ENCODE assay signal across 1 cellular context in the genomic region with DNA sequence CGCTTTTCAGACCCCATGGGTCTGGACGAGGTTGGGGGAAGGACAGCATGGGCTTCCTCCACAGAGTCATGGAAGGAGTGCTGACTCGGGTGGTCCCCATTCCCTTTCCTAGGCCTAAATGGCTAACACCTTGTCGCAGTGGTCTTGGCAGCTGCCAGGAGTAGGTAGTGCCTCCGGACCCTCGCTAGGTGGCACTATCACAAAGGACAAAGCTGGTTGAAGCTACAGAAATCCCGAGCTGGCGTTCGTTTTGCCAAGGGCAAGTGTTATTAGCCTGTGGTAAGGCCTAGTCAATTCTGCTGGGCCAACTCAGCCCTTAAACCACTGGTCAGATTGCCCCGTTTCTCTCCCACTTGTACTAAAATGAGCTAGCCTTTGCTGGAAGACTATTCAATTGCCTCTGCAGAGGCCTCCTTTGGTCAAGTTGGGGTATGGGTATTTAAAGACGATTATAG.
TF ChIP-seq lines count a peak whose summit lies in the region.

No MANE protein-coding gene starts in this region.

TF ChIP-seq in HEK293, 187 proteins besides CTCF, POLR2A, EP300 and RAD21 (continued from another document and continues in another):
- no peak for TF ChIP-seq ZNF792 (tag by site-specific recombination; IDR thresholded peaks at IDR 0.05)
- TF ChIP-seq ZBTB17 (tag by site-specific recombination; IDR thresholded peaks at IDR 0.05), result 0 out of 2 replicates have a peak, but pooled peaks have one; percentile 29
- TF ChIP-seq, protein P1, sequence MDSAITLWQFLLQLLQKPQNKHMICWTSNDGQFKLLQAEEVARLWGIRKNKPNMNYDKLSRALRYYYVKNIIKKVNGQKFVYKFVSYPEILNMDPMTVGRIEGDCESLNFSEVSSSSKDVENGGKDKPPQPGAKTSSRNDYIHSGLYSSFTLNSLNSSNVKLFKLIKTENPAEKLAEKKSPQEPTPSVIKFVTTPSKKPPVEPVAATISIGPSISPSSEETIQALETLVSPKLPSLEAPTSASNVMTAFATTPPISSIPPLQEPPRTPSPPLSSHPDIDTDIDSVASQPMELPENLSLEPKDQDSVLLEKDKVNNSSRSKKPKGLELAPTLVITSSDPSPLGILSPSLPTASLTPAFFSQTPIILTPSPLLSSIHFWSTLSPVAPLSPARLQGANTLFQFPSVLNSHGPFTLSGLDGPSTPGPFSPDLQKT (IDR thresholded peaks at IDR 0.05; ENCODE audit: borderline replicate concordance, low read depth, low read length), result no peak
- no peak for TF ChIP-seq OSR2 (tag by site-specific recombination; IDR thresholded peaks at IDR 0.05)
- TF ChIP-seq ZNF837 (tag by site-specific recombination; IDR thresholded peaks at IDR 0.05), result no peak
- TF ChIP-seq ZNF660 (tag by site-specific recombination; IDR thresholded peaks at IDR 0.05), result peak; percentile 68; the same call in 1 of the 2 replicates
- no peak for TF ChIP-seq ZNF239 (tag by site-specific recombination; IDR thresholded peaks at IDR 0.05)
- TF ChIP-seq ZNF423 (tag by site-specific recombination; IDR thresholded peaks at IDR 0.05), result no peak
- TF ChIP-seq, protein P2, sequence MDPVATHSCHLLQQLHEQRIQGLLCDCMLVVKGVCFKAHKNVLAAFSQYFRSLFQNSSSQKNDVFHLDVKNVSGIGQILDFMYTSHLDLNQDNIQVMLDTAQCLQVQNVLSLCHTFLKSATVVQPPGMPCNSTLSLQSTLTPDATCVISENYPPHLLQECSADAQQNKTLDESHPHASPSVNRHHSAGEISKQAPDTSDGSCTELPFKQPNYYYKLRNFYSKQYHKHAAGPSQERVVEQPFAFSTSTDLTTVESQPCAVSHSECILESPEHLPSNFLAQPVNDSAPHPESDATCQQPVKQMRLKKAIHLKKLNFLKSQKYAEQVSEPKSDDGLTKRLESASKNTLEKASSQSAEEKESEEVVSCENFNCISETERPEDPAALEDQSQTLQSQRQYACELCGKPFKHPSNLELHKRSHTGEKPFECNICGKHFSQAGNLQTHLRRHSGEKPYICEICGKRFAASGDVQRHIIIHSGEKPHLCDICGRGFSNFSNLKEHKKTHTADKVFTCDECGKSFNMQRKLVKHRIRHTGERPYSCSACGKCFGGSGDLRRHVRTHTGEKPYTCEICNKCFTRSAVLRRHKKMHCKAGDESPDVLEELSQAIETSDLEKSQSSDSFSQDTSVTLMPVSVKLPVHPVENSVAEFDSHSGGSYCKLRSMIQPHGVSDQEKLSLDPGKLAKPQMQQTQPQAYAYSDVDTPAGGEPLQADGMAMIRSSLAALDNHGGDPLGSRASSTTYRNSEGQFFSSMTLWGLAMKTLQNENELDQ (tag by site-specific recombination; IDR thresholded peaks at IDR 0.05; ENCODE audit: low read depth), result no peak
- TF ChIP-seq ZNF707 (tag by site-specific recombination; IDR thresholded peaks at IDR 0.05), result no peak
- TF ChIP-seq, protein P3, sequence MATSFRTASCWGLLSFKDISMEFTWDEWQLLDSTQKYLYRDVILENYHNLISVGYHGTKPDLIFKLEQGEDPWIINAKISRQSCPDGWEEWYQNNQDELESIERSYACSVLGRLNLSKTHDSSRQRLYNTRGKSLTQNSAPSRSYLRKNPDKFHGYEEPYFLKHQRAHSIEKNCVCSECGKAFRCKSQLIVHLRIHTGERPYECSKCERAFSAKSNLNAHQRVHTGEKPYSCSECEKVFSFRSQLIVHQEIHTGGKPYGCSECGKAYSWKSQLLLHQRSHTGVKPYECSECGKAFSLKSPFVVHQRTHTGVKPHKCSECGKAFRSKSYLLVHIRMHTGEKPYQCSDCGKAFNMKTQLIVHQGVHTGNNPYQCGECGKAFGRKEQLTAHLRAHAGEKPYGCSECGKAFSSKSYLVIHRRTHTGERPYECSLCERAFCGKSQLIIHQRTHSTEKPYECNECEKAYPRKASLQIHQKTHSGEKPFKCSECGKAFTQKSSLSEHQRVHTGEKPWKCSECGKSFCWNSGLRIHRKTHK (tag by site-specific recombination; IDR thresholded peaks at IDR 0.05), result no peak
- no peak for TF ChIP-seq ZSCAN30 (tag by site-specific recombination; IDR thresholded peaks at IDR 0.05)
- no peak for TF ChIP-seq ZNF621 (tag by site-specific recombination; IDR thresholded peaks at IDR 0.05)
- TF ChIP-seq ZNF571 (tag by site-specific recombination; IDR thresholded peaks at IDR 0.05), result no peak
- TF ChIP-seq, protein P4, sequence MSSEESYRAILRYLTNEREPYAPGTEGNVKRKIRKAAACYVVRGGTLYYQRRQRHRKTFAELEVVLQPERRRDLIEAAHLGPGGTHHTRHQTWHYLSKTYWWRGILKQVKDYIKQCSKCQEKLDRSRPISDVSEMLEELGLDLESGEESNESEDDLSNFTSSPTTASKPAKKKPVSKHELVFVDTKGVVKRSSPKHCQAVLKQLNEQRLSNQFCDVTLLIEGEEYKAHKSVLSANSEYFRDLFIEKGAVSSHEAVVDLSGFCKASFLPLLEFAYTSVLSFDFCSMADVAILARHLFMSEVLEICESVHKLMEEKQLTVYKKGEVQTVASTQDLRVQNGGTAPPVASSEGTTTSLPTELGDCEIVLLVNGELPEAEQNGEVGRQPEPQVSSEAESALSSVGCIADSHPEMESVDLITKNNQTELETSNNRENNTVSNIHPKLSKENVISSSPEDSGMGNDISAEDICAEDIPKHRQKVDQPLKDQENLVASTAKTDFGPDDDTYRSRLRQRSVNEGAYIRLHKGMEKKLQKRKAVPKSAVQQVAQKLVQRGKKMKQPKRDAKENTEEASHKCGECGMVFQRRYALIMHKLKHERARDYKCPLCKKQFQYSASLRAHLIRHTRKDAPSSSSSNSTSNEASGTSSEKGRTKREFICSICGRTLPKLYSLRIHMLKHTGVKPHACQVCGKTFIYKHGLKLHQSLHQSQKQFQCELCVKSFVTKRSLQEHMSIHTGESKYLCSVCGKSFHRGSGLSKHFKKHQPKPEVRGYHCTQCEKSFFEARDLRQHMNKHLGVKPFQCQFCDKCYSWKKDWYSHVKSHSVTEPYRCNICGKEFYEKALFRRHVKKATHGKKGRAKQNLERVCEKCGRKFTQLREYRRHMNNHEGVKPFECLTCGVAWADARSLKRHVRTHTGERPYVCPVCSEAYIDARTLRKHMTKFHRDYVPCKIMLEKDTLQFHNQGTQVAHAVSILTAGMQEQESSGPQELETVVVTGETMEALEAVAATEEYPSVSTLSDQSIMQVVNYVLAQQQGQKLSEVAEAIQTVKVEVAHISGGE (tag by site-specific recombination; conservative IDR thresholded peaks at IDR 0.05; ENCODE audit: low read depth), result no peak
- TF ChIP-seq ZBTB7A (tag by site-specific recombination; IDR thresholded peaks at IDR 0.05; ENCODE audit: low read depth), result no peak
- TF ChIP-seq ZNF202 (tag by site-specific recombination; IDR thresholded peaks at IDR 0.05; ENCODE audit: borderline replicate concordance), result no peak
- TF ChIP-seq YY1 (tag by site-specific recombination; IDR thresholded peaks at IDR 0.05), result 0 out of 2 replicates have a peak, but pooled peaks have one; percentile 1
- no peak for TF ChIP-seq ZNF169 (tag by site-specific recombination; IDR thresholded peaks at IDR 0.05)
- TF ChIP-seq, protein P5, sequence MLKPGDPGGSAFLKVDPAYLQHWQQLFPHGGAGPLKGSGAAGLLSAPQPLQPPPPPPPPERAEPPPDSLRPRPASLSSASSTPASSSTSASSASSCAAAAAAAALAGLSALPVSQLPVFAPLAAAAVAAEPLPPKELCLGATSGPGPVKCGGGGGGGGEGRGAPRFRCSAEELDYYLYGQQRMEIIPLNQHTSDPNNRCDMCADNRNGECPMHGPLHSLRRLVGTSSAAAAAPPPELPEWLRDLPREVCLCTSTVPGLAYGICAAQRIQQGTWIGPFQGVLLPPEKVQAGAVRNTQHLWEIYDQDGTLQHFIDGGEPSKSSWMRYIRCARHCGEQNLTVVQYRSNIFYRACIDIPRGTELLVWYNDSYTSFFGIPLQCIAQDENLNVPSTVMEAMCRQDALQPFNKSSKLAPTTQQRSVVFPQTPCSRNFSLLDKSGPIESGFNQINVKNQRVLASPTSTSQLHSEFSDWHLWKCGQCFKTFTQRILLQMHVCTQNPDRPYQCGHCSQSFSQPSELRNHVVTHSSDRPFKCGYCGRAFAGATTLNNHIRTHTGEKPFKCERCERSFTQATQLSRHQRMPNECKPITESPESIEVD (tag by site-specific recombination; IDR thresholded peaks at IDR 0.05), result no peak
- TF ChIP-seq ZNF600 (tag by site-specific recombination; IDR thresholded peaks at IDR 0.05), result 0 out of 2 replicates have a peak, but pooled peaks have one; percentile 44
- TF ChIP-seq, protein P6, sequence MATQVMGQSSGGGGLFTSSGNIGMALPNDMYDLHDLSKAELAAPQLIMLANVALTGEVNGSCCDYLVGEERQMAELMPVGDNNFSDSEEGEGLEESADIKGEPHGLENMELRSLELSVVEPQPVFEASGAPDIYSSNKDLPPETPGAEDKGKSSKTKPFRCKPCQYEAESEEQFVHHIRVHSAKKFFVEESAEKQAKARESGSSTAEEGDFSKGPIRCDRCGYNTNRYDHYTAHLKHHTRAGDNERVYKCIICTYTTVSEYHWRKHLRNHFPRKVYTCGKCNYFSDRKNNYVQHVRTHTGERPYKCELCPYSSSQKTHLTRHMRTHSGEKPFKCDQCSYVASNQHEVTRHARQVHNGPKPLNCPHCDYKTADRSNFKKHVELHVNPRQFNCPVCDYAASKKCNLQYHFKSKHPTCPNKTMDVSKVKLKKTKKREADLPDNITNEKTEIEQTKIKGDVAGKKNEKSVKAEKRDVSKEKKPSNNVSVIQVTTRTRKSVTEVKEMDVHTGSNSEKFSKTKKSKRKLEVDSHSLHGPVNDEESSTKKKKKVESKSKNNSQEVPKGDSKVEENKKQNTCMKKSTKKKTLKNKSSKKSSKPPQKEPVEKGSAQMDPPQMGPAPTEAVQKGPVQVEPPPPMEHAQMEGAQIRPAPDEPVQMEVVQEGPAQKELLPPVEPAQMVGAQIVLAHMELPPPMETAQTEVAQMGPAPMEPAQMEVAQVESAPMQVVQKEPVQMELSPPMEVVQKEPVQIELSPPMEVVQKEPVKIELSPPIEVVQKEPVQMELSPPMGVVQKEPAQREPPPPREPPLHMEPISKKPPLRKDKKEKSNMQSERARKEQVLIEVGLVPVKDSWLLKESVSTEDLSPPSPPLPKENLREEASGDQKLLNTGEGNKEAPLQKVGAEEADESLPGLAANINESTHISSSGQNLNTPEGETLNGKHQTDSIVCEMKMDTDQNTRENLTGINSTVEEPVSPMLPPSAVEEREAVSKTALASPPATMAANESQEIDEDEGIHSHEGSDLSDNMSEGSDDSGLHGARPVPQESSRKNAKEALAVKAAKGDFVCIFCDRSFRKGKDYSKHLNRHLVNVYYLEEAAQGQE (tag by site-specific recombination; IDR thresholded peaks at IDR 0.05), result no peak; the same call in 1 of the 2 replicates
- TF ChIP-seq, protein P7, sequence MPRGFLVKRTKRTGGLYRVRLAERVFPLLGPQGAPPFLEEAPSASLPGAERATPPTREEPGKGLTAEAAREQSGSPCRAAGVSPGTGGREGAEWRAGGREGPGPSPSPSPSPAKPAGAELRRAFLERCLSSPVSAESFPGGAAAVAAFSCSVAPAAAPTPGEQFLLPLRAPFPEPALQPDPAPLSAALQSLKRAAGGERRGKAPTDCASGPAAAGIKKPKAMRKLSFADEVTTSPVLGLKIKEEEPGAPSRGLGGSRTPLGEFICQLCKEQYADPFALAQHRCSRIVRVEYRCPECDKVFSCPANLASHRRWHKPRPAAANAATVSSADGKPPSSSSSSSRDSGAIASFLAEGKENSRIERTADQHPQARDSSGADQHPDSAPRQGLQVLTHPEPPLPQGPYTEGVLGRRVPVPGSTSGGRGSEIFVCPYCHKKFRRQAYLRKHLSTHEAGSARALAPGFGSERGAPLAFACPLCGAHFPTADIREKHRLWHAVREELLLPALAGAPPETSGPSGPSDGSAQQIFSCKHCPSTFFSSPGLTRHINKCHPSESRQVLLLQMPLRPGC (tag by site-specific recombination; IDR thresholded peaks at IDR 0.05), result no peak
- no peak for TF ChIP-seq ZNF843 (tag by site-specific recombination; IDR thresholded peaks at IDR 0.05)
- TF ChIP-seq ZNF670 (tag by site-specific recombination; IDR thresholded peaks at IDR 0.05; ENCODE audit: low read depth), result no peak
- no peak for TF ChIP-seq HOXC10 (CRISPR knock-in tag; IDR thresholded peaks at IDR 0.05)
- TF ChIP-seq ZXDB (tag by site-specific recombination; IDR thresholded peaks at IDR 0.05), result no peak
- no peak for TF ChIP-seq ZNF426 (tag by site-specific recombination; IDR thresholded peaks at IDR 0.05)
- no peak for TF ChIP-seq SCRT2 (tag by site-specific recombination; IDR thresholded peaks at IDR 0.05)
- no peak for TF ChIP-seq ZNF623 (tag by site-specific recombination; IDR thresholded peaks at IDR 0.05)
- TF ChIP-seq ZNF747 (tag by site-specific recombination; IDR thresholded peaks at IDR 0.05), result no peak
- no peak for TF ChIP-seq ZNF610 (tag by site-specific recombination; IDR thresholded peaks at IDR 0.05; ENCODE audit: borderline replicate concordance)
- TF ChIP-seq ZNF549 (tag by site-specific recombination; IDR thresholded peaks at IDR 0.05), result no peak
- TF ChIP-seq GLIS2 (tag by site-specific recombination; IDR thresholded peaks at IDR 0.05), result no peak
- TF ChIP-seq, protein P8, sequence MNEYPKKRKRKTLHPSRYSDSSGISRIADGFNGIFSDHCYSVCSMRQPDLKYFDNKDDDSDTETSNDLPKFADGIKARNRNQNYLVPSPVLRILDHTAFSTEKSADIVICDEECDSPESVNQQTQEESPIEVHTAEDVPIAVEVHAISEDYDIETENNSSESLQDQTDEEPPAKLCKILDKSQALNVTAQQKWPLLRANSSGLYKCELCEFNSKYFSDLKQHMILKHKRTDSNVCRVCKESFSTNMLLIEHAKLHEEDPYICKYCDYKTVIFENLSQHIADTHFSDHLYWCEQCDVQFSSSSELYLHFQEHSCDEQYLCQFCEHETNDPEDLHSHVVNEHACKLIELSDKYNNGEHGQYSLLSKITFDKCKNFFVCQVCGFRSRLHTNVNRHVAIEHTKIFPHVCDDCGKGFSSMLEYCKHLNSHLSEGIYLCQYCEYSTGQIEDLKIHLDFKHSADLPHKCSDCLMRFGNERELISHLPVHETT (tag by site-specific recombination; IDR thresholded peaks at IDR 0.05), result no peak
- TF ChIP-seq YY2 (tag by site-specific recombination; IDR thresholded peaks at IDR 0.05), result peak; percentile 50; the same call in 1 of the 2 replicates
- no peak for TF ChIP-seq BCL11B (tag by site-specific recombination; IDR thresholded peaks at IDR 0.05; ENCODE audit: low read depth)
- TF ChIP-seq ZNF266 (tag by site-specific recombination; IDR thresholded peaks at IDR 0.05; ENCODE audit: low read depth), result no peak
- no peak for TF ChIP-seq ZNF211 (tag by site-specific recombination; IDR thresholded peaks at IDR 0.05; ENCODE audit: low read depth)
- TF ChIP-seq KLF9 (tag by site-specific recombination; IDR thresholded peaks at IDR 0.05; ENCODE audit: low read depth), result no peak
- no peak for TF ChIP-seq ZNF223 (tag by site-specific recombination; IDR thresholded peaks at IDR 0.05)
- no peak for TF ChIP-seq ZNF658 (tag by site-specific recombination; IDR thresholded peaks at IDR 0.05)
- TF ChIP-seq, protein P9, sequence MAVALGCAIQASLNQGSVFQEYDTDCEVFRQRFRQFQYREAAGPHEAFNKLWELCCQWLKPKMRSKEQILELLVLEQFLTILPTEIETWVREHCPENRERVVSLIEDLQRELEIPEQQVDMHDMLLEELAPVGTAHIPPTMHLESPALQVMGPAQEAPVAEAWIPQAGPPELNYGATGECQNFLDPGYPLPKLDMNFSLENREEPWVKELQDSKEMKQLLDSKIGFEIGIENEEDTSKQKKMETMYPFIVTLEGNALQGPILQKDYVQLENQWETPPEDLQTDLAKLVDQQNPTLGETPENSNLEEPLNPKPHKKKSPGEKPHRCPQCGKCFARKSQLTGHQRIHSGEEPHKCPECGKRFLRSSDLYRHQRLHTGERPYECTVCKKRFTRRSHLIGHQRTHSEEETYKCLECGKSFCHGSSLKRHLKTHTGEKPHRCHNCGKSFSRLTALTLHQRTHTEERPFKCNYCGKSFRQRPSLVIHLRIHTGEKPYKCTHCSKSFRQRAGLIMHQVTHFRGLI (tag by site-specific recombination; IDR thresholded peaks at IDR 0.05), result no peak
- TF ChIP-seq ZNF2 (tag by site-specific recombination; IDR thresholded peaks at IDR 0.05), result 0 out of 2 replicates have a peak, but pooled peaks have one; percentile 21
